11 cellular contexts compared by ENCODE assay signal in genomic region chr6:45473121-45473967, GRCh38.
DNase-seq lines count a peak whose midpoint lies in the region; ATAC-seq and TF ChIP-seq lines count a peak whose summit lies in the region.
"Had no signal": no experiment of that assay in that cellular context is flagged by ENCODE, and none has a peak within 500 bp of the region (broad histone marks: within the 10 kb centered on the region; RNA-seq: fewer than 3 reads in every experiment).

No MANE protein-coding gene starts in this region.

- TF ChIP-seq CTCF in IMR-90 (conservative IDR thresholded peaks at IDR 0.05; ENCODE audit: low read depth, low read length) (no peak), colonic mucosa (IDR thresholded peaks at IDR 0.05) (no peak), prostate gland (IDR thresholded peaks at IDR 0.05) (no peak), GM23338 (conservative IDR thresholded peaks at IDR 0.05; ENCODE audit: low read depth in 2 of 2) (no peak)
- no peak for TF ChIP-seq CTCF in CD4-positive, alpha-beta T cell (IDR thresholded peaks at IDR 0.05)

- no peak for TF ChIP-seq POLR2A in IMR-90 (IDR thresholded peaks at IDR 0.05; ENCODE audit: low read depth, low read length)
- no peak for TF ChIP-seq POLR2A in prostate gland (IDR thresholded peaks at IDR 0.05)

- no TSS peak for BruUV-seq in IMR-90 (replicated peaks; lab: Mats Ljungman, UMichigan)

- H3K27me3 ChIP-seq in CD4-positive, alpha-beta memory T cell (ENCODE audit: insufficient read depth, low read length), result no peaks in the 10 kb centered on the region
- H3K27me3 ChIP-seq in IMR-90 (ENCODE audit: control insufficient read depth, insufficient read depth, low read length), result no peaks in the 10 kb centered on the region
- no peaks in the 10 kb centered on the region for H3K27me3 ChIP-seq in colonic mucosa
- no peaks in the 10 kb centered on the region for H3K27me3 ChIP-seq in prostate gland (replicated peaks; ENCODE audit: insufficient read depth)
- H3K27me3 ChIP-seq in CD4-positive, alpha-beta T cell (ENCODE audit: control insufficient read depth, insufficient read depth, low read length), result no peaks in the 10 kb centered on the region
- H3K27me3 ChIP-seq in GM23338 (ENCODE audit: insufficient read depth), result no peaks in the 10 kb centered on the region

- H3K9me1 ChIP-seq in IMR-90 (ENCODE audit: insufficient read depth, low read length), result peaks cover 3% of the 10 kb centered on the region; the same call in 1 of the 2 replicates

- no peak overlapping the region for H4K91ac ChIP-seq in IMR-90 (ENCODE audit: insufficient read depth, low read depth, low read length)

- dilution Hi-C loops in IMR-90 (cut with HindIII; ENCODE audit: low sequenced_read_pairs, unreplicated experiment), result no loop called here

- H4K20me1 ChIP-seq in IMR-90 (ENCODE audit: insufficient read depth, low read length) (no peaks in the 10 kb centered on the region), GM23338 (replicated peaks; ENCODE audit: insufficient read depth) (no peaks in the 10 kb centered on the region)

- peak overlapping the region in 4 of 7 donors; percentile 40 to 57 (median 48) for H3K27ac Mint-ChIP-seq in CD4-positive, alpha-beta memory T cell
- no peak overlapping the region for H3K27ac Mint-ChIP-seq in CD4-positive, alpha-beta T cell
- no peak overlapping the region for H3K27ac Mint-ChIP-seq in GM23338
- H3K27ac Mint-ChIP-seq: activated T-helper 1 cell treated with anti-CD3 and anti-CD28 coated beads, Interleukin-12 subunit alpha, Interleukin-12 subunit beta, Interleukin-2, Interleukin-4 antibody, amounts not matched to agents 30 ng/mL and 10 ng/mL and 1 ng/mL, durations not matched to agents 14 hours and 24 hours and 36 hours had no signal

- H3K9me3 Mint-ChIP-seq in CD4-positive, alpha-beta memory T cell, result no peaks in the 10 kb centered on the region
- H3K9me3 Mint-ChIP-seq in CD4-positive, alpha-beta T cell, result no peaks in the 10 kb centered on the region
- no peaks in the 10 kb centered on the region for H3K9me3 Mint-ChIP-seq in GM23338
- H3K9me3 Mint-ChIP-seq: activated T-helper 1 cell treated with anti-CD3 and anti-CD28 coated beads, Interleukin-12 subunit alpha, Interleukin-12 subunit beta, Interleukin-2, Interleukin-4 antibody, amounts not matched to agents 30 ng/mL and 10 ng/mL and 1 ng/mL, durations not matched to agents 14 hours and 24 hours and 36 hours; neural crest cell had no signal

- no peak overlapping the region for H2BK120ac ChIP-seq in IMR-90 (ENCODE audit: low read depth, low read length)

- H2AK5ac ChIP-seq in IMR-90 (ENCODE audit: low read depth, low read length), result peak overlapping the region; percentile 7; the same call in 1 of the 2 replicates

- H2BK20ac ChIP-seq in IMR-90 (ENCODE audit: low read depth, low read length), result no peak overlapping the region; the same call in 1 of the 2 replicates

- DNase-seq in CD4-positive, alpha-beta memory T cell, result no peak
- DNase-seq in IMR-90, result no peak
- DNase-seq in colonic mucosa, result peak; percentile 58
- DNase-seq in prostate gland (ENCODE audit: low spot score), result peak; percentile 51
- DNase-seq in CD4-positive, alpha-beta T cell, result no peak
- no peak for DNase-seq in NOMO-1 treated with DMSO at 0.1 percent for 48 hours (lab: John Stamatoyannopoulos, UW; ENCODE audit: unreplicated experiment)
- no peak for DNase-seq in GM23338 (ENCODE audit: low spot score)
- no peak for DNase-seq in NCI-H1092 treated with DMSO at 0.1 percent for 48 hours (lab: John Stamatoyannopoulos, UW)
- DNase-seq: NCI-H82 had no signal

- peaks cover 17 to 65% (median 41%) of the 10 kb centered on the region in 4 donors for H3K4me1 Mint-ChIP-seq in CD4-positive, alpha-beta memory T cell
- peaks cover 17% of the 10 kb centered on the region for H3K4me1 Mint-ChIP-seq in CD4-positive, alpha-beta T cell (ENCODE audit: low read depth)
- peaks cover 3% of the 10 kb centered on the region; the same call in 2 of the 3 replicates for H3K4me1 Mint-ChIP-seq in GM23338
- H3K4me1 Mint-ChIP-seq: neural crest cell had no signal

- H4K5ac ChIP-seq in IMR-90 (ENCODE audit: low read depth, low read length), result no peak overlapping the region

- no peak overlapping the region for H3K23ac ChIP-seq in IMR-90 (ENCODE audit: low read depth, low read length)

- peaks cover 22 to 34% of the 10 kb centered on the region in 2 donors for H3K36me3 Mint-ChIP-seq in CD4-positive, alpha-beta memory T cell
- H3K36me3 Mint-ChIP-seq in CD4-positive, alpha-beta T cell (ENCODE audit: low read depth), result peaks cover 12% of the 10 kb centered on the region
- H3K36me3 Mint-ChIP-seq in GM23338 (ENCODE audit: low read depth), result no peaks in the 10 kb centered on the region

- in situ Hi-C loops in IMR-90 (cut with MboI; ENCODE audit: low sequenced_read_pairs), result no loop called here

- H2AK9ac ChIP-seq in IMR-90 (replicated peaks; ENCODE audit: low read depth, low read length, poor library complexity), result no peak overlapping the region

- POLR2A ChIA-PET in CD4-positive, alpha-beta memory T cell (lab: Charles Lee; ENCODE audit: partially characterized antibody), result no interaction called here
- POLR2A ChIA-PET in IMR-90 (lab: Charles Lee; ENCODE audit: unreplicated experiment), result interaction anchor here (0.5 to 0.6 kb wide), 2 partner anchors 15 to 1022 kb away, joined by 3 to 5 read pairs; no protein-coding TSS in a partner anchor
- POLR2A ChIA-PET in CD4-positive, alpha-beta T cell (lab: Charles Lee), result no interaction called here

- no peaks in the 10 kb centered on the region for H3K9me3 ChIP-seq in CD4-positive, alpha-beta memory T cell (ENCODE audit: control insufficient read depth in 1 of 2, low read length in 2 of 2)
- H3K9me3 ChIP-seq in IMR-90 (ENCODE audit: control insufficient read depth, insufficient read depth, low read length) (no peaks in the 10 kb centered on the region), colonic mucosa (no peaks in the 10 kb centered on the region), prostate gland (no peaks in the 10 kb centered on the region)
- no peaks in the 10 kb centered on the region for H3K9me3 ChIP-seq in CD4-positive, alpha-beta T cell (ENCODE audit: control insufficient read depth, low read length)

- H3K18ac ChIP-seq in IMR-90 (ENCODE audit: low read depth, low read length), result no peak overlapping the region

- H3K9me2 ChIP-seq in GM23338 (ENCODE audit: insufficient read depth), result no peaks in the 10 kb centered on the region

- H3K4me3 Mint-ChIP-seq in CD4-positive, alpha-beta memory T cell, result peak overlapping the region in 3 of 8 donors; percentile 18 to 39 (median 22)
- no peak overlapping the region for H3K4me3 Mint-ChIP-seq in CD4-positive, alpha-beta T cell
- no peak overlapping the region for H3K4me3 Mint-ChIP-seq in GM23338
- H3K4me3 Mint-ChIP-seq: activated T-helper 1 cell treated with anti-CD3 and anti-CD28 coated beads, Interleukin-12 subunit alpha, Interleukin-12 subunit beta, Interleukin-2, Interleukin-4 antibody, amounts not matched to agents 30 ng/mL and 10 ng/mL and 1 ng/mL, durations not matched to agents 14 hours and 24 hours and 36 hours; neural crest cell had no signal

- no peak overlapping the region for H2BK5ac ChIP-seq in IMR-90 (ENCODE audit: low read depth, low read length, poor library complexity, severe bottlenecking)

- no peaks in the 10 kb centered on the region for H3F3A ChIP-seq in GM23338 (replicated peaks; ENCODE audit: low read depth)

- no peaks in the 10 kb centered on the region for H3K27me3 Mint-ChIP-seq in CD4-positive, alpha-beta memory T cell
- H3K27me3 Mint-ChIP-seq in CD4-positive, alpha-beta T cell, result no peaks in the 10 kb centered on the region
- H3K27me3 Mint-ChIP-seq in GM23338 (ENCODE audit: insufficient read depth, low read depth, poor library complexity), result no peaks in the 10 kb centered on the region

- no peak overlapping the region for H4K8ac ChIP-seq in IMR-90 (ENCODE audit: low read depth in 2 of 2, low read length in 2 of 2)

- H3K4me3 ChIP-seq in CD4-positive, alpha-beta memory T cell (ENCODE audit: low read length in 2 of 2), result no peak overlapping the region
- H3K4me3 ChIP-seq in IMR-90 (ENCODE audit: insufficient read depth, low read depth, low read length) (no peak overlapping the region), colonic mucosa (no peak overlapping the region), prostate gland (no peak overlapping the region), GM23338 (no peak overlapping the region)

- WGBS in IMR-90 (ENCODE audit: extremely low coverage in 2 of 2, insufficient read length in 1 of 2), 2 experiments, result 100% methylated on average over 1 of the region's 12 CpGs; no CpG with 5 or more reads in 1 of the 2 experiments
- 75% methylated on average over 12 of the region's 12 CpGs for WGBS in prostate gland

- no peak overlapping the region for H3K4ac ChIP-seq in IMR-90 (ENCODE audit: low read depth, low read length)

- 0 out of 2 replicates have a peak overlapping the region, but pooled peaks have one; percentile 19 for H3K14ac ChIP-seq in IMR-90 (replicated peaks; ENCODE audit: low read depth, low read length)

- TF ChIP-seq RAD21 in IMR-90 (IDR thresholded peaks at IDR 0.05; ENCODE audit: low read length), result no peak

- H2AFZ ChIP-seq in IMR-90 (replicated peaks; ENCODE audit: low read length, poor library complexity), result no peak overlapping the region
- no peak overlapping the region for H2AFZ ChIP-seq in GM23338

- no peaks in the 10 kb centered on the region for H3K36me3 ChIP-seq in CD4-positive, alpha-beta memory T cell (ENCODE audit: insufficient read depth, low read length)
- H3K36me3 ChIP-seq in IMR-90 (ENCODE audit: control insufficient read depth, insufficient read depth, low read length) (no peaks in the 10 kb centered on the region; the same call in 1 of the 2 replicates), colonic mucosa (no peaks in the 10 kb centered on the region), prostate gland (no peaks in the 10 kb centered on the region), GM23338 (ENCODE audit: insufficient read depth) (no peaks in the 10 kb centered on the region)

- no peak overlapping the region for H3K27ac ChIP-seq in CD4-positive, alpha-beta memory T cell (ENCODE audit: low read depth, low read length)
- H3K27ac ChIP-seq in IMR-90 (ENCODE audit: insufficient read depth, low read length), result no peak overlapping the region
- peak overlapping the region; percentile 14 for H3K27ac ChIP-seq in colonic mucosa
- H3K27ac ChIP-seq in prostate gland, result peak overlapping the region; percentile 20 to 22
- H3K27ac ChIP-seq in CD4-positive, alpha-beta T cell (ENCODE audit: low read depth, low read length), result no peak overlapping the region
- H3K27ac ChIP-seq in GM23338 (ENCODE audit: low read depth), result no peak overlapping the region; the same call in 1 of the 2 replicates

- peaks cover 5 to 45% of the 10 kb centered on the region in 2 experiments; a peak in 3 of 4 replicates for H3K79me1 ChIP-seq in IMR-90 (ENCODE audit: low read depth in 1 of 2, low read length in 2 of 2)

- no peak for ATAC-seq in IMR-90 (ENCODE audit: low read depth)
- ATAC-seq in CD4-positive, alpha-beta T cell (ENCODE audit: poor library complexity), result no peak
- ATAC-seq in GM23338, result no peak

- no peak overlapping the region for H3K9ac ChIP-seq in IMR-90 (ENCODE audit: low read depth, low read length)
- H3K9ac ChIP-seq in colonic mucosa (ENCODE audit: low read depth in 2 of 2, low read length in 2 of 2), result no peak overlapping the region

- CTCF ChIA-PET in CD4-positive, alpha-beta memory T cell (lab: Charles Lee; ENCODE audit: partially characterized antibody), result no interaction called here
- CTCF ChIA-PET in IMR-90 (lab: Yijun Ruan, JAX), result no interaction called here
- CTCF ChIA-PET in CD4-positive, alpha-beta T cell (lab: Charles Lee), result no interaction called here

- H3K4me2 ChIP-seq in IMR-90 (ENCODE audit: low read depth, low read length), result no peak overlapping the region
- no peak overlapping the region for H3K4me2 ChIP-seq in GM23338

- H3K4me1 ChIP-seq in CD4-positive, alpha-beta memory T cell (ENCODE audit: insufficient read depth, low read length), result peaks cover 30% of the 10 kb centered on the region
- H3K4me1 ChIP-seq in IMR-90 (ENCODE audit: control insufficient read depth, insufficient read depth, low read length) (peaks cover 5% of the 10 kb centered on the region), colonic mucosa (no peaks in the 10 kb centered on the region), prostate gland (replicated peaks) (peaks cover 5% of the 10 kb centered on the region), GM23338 (ENCODE audit: insufficient read depth) (peaks cover 5% of the 10 kb centered on the region; the same call in 1 of the 2 replicates)

- intact Hi-C loops in CD4-positive, alpha-beta memory T cell (cut with micrococcal nuclease), result no loop called here
- intact Hi-C loops in IMR-90 (cut with micrococcal nuclease) (no loop called here), colonic mucosa (cut with DNase I) (no loop called here), prostate gland (cut with DNase I) (no loop called here)
- intact Hi-C loops in CD4-positive, alpha-beta T cell (cut with DNase I, micrococcal nuclease), result no loop called here

- H3K56ac ChIP-seq in IMR-90 (ENCODE audit: extremely low read depth, insufficient read depth, low read length), result no peak overlapping the region

- H2BK15ac ChIP-seq in IMR-90 (ENCODE audit: low read depth, low read length), result no peak overlapping the region

- H3K79me2 ChIP-seq in GM23338 (replicated peaks; ENCODE audit: insufficient read depth), result no peaks in the 10 kb centered on the region

Comparison
In these comparisons a context has a peak if more than half of its experiments do, and no peak if none do; other contexts are left out.
1. DNase-seq: peak in colonic mucosa (single experiment) and prostate gland (single experiment); none in CD4-positive, alpha-beta memory T cell (0 of 5), IMR-90 (single experiment), CD4-positive, alpha-beta T cell (0 of 10), NOMO-1 treated with DMSO at 0.1 percent for 48 hours (single experiment), GM23338 (single experiment) and NCI-H1092 treated with DMSO at 0.1 percent for 48 hours (single experiment).
2. H3K27ac ChIP-seq: peak in colonic mucosa (single experiment) and prostate gland (2 of 2); none in CD4-positive, alpha-beta memory T cell (single experiment), IMR-90 (single experiment), CD4-positive, alpha-beta T cell (single experiment) and GM23338 (single experiment).
3. H3K27ac Mint-ChIP-seq: peak in CD4-positive, alpha-beta memory T cell (4 of 7); none in CD4-positive, alpha-beta T cell (single experiment) and GM23338 (single experiment).